Comparison of ENCODE assay signal across 8 cellular contexts in the genomic region with DNA sequence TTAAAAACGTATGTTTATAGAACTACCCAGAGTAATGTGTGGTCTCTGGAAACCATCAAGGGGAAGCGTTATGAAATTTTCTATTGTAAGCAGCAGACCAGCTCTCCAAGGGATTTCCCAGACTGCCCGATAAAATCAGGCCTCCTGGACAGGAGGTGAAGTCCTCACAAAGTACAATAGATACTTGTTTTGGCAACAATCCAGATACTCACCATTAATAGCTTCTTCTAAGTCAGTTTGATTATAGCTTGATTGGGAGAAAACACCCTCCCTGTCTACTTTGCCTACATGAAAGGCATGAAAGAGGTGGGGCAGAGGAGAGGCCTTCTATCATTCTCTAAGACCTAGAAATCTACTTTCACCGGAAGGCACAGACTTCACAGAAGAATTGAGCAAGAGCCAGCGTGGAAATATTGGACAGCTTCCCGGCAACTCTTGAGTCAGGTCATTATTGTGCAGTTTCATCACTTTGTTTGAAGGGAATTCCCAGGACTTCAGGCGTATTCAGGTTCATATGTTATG.
DNase-seq lines count a peak whose midpoint lies in the region; ATAC-seq and TF ChIP-seq lines count a peak whose summit lies in the region.

No MANE protein-coding gene starts in this region.

- peak; percentile 63 for DNase-seq in HK-2 (ENCODE audit: unreplicated experiment)
- DNase-seq in right cardiac atrium, result peak; percentile 80 to 92 (median 85)
- peak; percentile 97 for DNase-seq in stromal cell of bone marrow (ENCODE audit: low read depth)
- no peak for DNase-seq in T-helper 2 cell
- no peak for DNase-seq in NCI-H1930 (lab: John Stamatoyannopoulos, UW)

- 8% methylated on average over 7 of the region's 7 CpGs for WGBS in right cardiac atrium

- ATAC-seq in right cardiac atrium, result peak; percentile 81 to 91
- no peak for ATAC-seq in GM18505 (IDR thresholded peaks at IDR 0.05; ENCODE audit: unreplicated experiment)
- no peak for ATAC-seq in HG03457 (IDR thresholded peaks at IDR 0.05; ENCODE audit: unreplicated experiment)

- no peaks in the 10 kb centered on the region for H3K27me3 ChIP-seq in right cardiac atrium (ENCODE audit: control insufficient read depth, insufficient read depth)

- H3K27ac ChIP-seq in VCaP (peak overlapping the region; percentile 34), right cardiac atrium (ENCODE audit: low read length) (no peak overlapping the region)

- no peak overlapping the region for H3K4me3 ChIP-seq in right cardiac atrium (ENCODE audit: low read length)

- no peaks in the 10 kb centered on the region for H3K9me3 ChIP-seq in right cardiac atrium (ENCODE audit: control insufficient read depth, low read length)

- no peak for TF ChIP-seq POLR2A in GM18505 (IDR thresholded peaks at IDR 0.05; ENCODE audit: borderline replicate concordance, extremely low read depth, insufficient read depth, insufficient read length)

- H3K4me1 ChIP-seq in right cardiac atrium (ENCODE audit: control insufficient read depth, insufficient read depth, low read length), result peaks cover 7% of the 10 kb centered on the region

- intact Hi-C loops in right cardiac atrium (cut with DNase I), result no loop called here

- no peak for TF ChIP-seq CTCF in VCaP (conservative IDR thresholded peaks at IDR 0.05)

Comparison
In these comparisons a context has a peak if more than half of its experiments do, and no peak if none do; other contexts are left out.
1. DNase-seq: peak in HK-2 (single experiment), right cardiac atrium (3 of 3) and stromal cell of bone marrow (single experiment); none in T-helper 2 cell (0 of 5) and NCI-H1930 (0 of 2).
2. ATAC-seq: peak in right cardiac atrium (2 of 2); none in GM18505 (single experiment) and HG03457 (single experiment).